In the genomic region with DNA sequence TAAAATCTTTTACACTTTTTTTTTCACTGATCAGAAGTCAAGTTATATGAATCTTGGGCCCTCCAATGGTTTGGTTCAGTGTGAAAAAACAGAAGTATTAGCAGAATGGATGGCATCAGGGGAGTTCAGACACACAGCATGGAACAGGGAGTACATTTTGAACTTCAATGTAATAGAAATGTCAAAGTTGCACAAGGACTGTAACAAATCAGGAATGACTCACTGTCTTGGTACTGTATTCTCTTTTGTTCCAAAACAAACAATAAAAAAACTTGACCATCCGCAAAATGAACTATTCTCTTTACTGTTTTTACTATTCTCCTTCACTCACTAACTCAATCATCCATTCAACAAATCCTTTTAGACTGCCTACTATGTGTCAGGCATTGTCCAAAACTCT, we compare ENCODE assay signal across 19 cellular contexts.
DNase-seq lines count a peak whose midpoint lies in the region; ATAC-seq lines count a peak whose summit lies in the region.
"Had no signal": no experiment of that assay in that cellular context is flagged by ENCODE, and none has a peak within 500 bp of the region (broad histone marks: within the 10 kb centered on the region; RNA-seq: fewer than 3 reads in every experiment).

No MANE protein-coding gene starts in this region.

- DNase-seq in HCEC 1CT (peak; percentile 58), amniotic stem cell (lab: John Stamatoyannopoulos, UW) (peak; percentile 51), fibroblast of peridontal ligament (ENCODE audit: extremely low read depth) (peak; percentile 1), KBM-7 (no peak), cortex of kidney (lab: John Stamatoyannopoulos, UW) (no peak), MG63 (no peak)
- DNase-seq: activated CD8-positive, alpha-beta memory T cell treated with anti-CD3 and anti-CD28 coated beads, Interleukin-2, amount 50 U/mL, for 4 hours; activated naive CD4-positive, alpha-beta T cell treated with anti-CD3 and anti-CD28 coated beads for 36 hours; caudate nucleus; DND-41; H9; heart right ventricle; NCI-H1436; NK-92 treated with Interleukin-12 subunit alpha and Interleukin-12 subunit beta, amount 100 ng/mL, for 24 hours; right cardiac atrium; stimulated activated CD4-positive, alpha-beta T cell treated with anti-CD3 and anti-CD28 coated beads, Interleukin-2, amount 100 ng/mL, for 48 hours; T-helper 9 cell had no signal

- no peaks in the 10 kb centered on the region for H3K36me3 ChIP-seq in MG63
- H3K36me3 ChIP-seq: heart right ventricle had no signal

- no peaks in the 10 kb centered on the region for H3K9me3 ChIP-seq in MG63
- H3K9me3 ChIP-seq: heart right ventricle had no signal

- H3K4me3 ChIP-seq in MG63, result no peak overlapping the region
- H3K4me3 ChIP-seq: heart right ventricle had no signal

- ATAC-seq in HG02884 (IDR thresholded peaks at IDR 0.05; ENCODE audit: unreplicated experiment), result no peak
- ATAC-seq: heart right ventricle, right cardiac atrium, Right ventricle myocardium inferior had no signal

- in situ Hi-C loops in KBM-7 (cut with MboI; ENCODE audit: low pct_unique_long_range_greater_than_20kb, low sequenced_read_pairs), result no loop called here

- no peaks in the 10 kb centered on the region for H3K27me3 ChIP-seq in MG63
- H3K27me3 ChIP-seq: heart right ventricle had no signal

Comparison
In these comparisons a context has a peak if more than half of its experiments do, and no peak if none do; other contexts are left out.
1. DNase-seq: peak in HCEC 1CT (single experiment), amniotic stem cell (single experiment) and fibroblast of peridontal ligament (single experiment); none in KBM-7 (single experiment), cortex of kidney (single experiment) and MG63 (single experiment).